ENCODE assay signal across 11 cellular contexts in the genomic region with DNA sequence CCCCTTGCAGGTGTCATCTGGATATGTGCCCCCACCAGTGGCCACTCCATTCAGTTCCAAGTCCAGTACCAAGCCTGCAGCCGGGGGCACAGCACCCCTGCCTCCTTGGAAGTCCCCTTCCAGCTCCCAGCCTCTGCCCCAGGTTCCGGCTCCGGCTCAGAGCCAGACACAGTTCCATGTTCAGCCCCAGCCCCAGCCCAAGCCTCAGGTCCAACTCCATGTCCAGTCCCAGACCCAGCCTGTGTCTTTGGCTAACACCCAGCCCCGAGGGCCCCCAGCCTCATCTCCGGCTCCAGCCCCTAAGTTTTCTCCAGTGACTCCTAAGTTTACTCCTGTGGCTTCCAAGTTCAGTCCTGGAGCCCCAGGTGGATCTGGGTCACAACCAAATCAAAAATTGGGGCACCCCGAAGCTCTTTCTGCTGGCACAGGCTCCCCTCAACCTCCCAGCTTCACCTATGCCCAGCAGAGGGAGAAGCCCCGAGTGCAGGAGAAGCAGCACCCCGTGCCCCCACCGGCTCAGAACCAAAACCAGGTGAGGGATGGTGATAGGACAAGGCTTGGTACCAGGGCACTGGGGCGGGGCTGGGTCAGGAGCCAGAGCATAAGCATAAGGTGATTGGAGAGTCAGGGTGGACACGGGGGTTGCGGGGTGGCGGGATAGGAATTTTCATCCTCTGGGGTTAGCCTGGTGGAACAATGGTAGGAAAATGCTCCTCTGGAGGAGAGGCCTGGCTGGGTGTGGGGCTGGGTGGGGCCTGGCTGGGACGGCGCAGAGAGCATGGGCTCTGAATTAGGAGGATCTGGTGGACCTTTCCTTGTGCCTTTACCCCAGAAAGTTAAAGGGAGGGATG. TPM values are rescaled to one million over a fixed set of nuclear protein-coding genes. Genes with fewer than 3 reads are reported as not detected.
DNase-seq lines count a peak whose midpoint lies in the region; ATAC-seq and TF ChIP-seq lines count a peak whose summit lies in the region.
"Had no signal": no experiment of that assay in that cellular context is flagged by ENCODE, and none has a peak within 500 bp of the region (broad histone marks: within the 10 kb centered on the region; RNA-seq: fewer than 3 reads in every experiment).

No MANE protein-coding gene starts in this region.

- no peak for DNase-seq in activated CD4-positive, alpha-beta T cell treated with anti-CD3 and anti-CD28 coated beads, Interleukin-2, amount 10 ng/mL, durations not matched to agents 24 days and 14 days
- DNase-seq in activated CD4-positive, alpha-beta T cell treated with anti-CD3 and anti-CD28 coated beads for 4 hours: no peak
- DNase-seq in chondrocyte (ENCODE audit: low spot score) (no peak), memory B cell (ENCODE audit: low spot score in 2 of 2) (no peak), tibial artery (peak in 1 of 2 donors; percentile 69), NCI-H1436 (lab: John Stamatoyannopoulos, UW) (no peak)
- no peak for DNase-seq in effector CD4-positive, alpha-beta T cell
- DNase-seq: BE2C, GOT3, NCI-H774 had no signal

- no peaks in the 10 kb centered on the region for H3K9me3 Mint-ChIP-seq in activated CD4-positive, alpha-beta T cell treated with anti-CD3 and anti-CD28 coated beads, Interleukin-2, amount 10 ng/mL, durations not matched to agents 24 days and 14 days
- H3K9me3 Mint-ChIP-seq in chondrocyte (ENCODE audit: low read depth): no peaks in the 10 kb centered on the region
- H3K9me3 Mint-ChIP-seq in memory B cell: no peaks in the 10 kb centered on the region

- no peaks in the 10 kb centered on the region for H3K27me3 ChIP-seq in tibial artery
- H3K27me3 ChIP-seq: BE2C had no signal

- H3K27ac Mint-ChIP-seq in activated CD4-positive, alpha-beta T cell treated with anti-CD3 and anti-CD28 coated beads, Interleukin-2, amount 10 ng/mL, durations not matched to agents 24 days and 14 days: peak overlapping the region; percentile 32
- H3K27ac Mint-ChIP-seq in chondrocyte (ENCODE audit: unreplicated experiment): peak overlapping the region; percentile 33
- H3K27ac Mint-ChIP-seq in memory B cell: no peak overlapping the region

- H3K4me3 ChIP-seq in tibial artery: peak overlapping the region; percentile 69 to 98

- H3K9me3 ChIP-seq in tibial artery: no peaks in the 10 kb centered on the region
- H3K9me3 ChIP-seq: BE2C had no signal

- peak overlapping the region; percentile 96 to 100 for H3K27ac ChIP-seq in tibial artery

- intact Hi-C loops in activated CD4-positive, alpha-beta T cell treated with anti-CD3 and anti-CD28 coated beads, Interleukin-2, amount 10 ng/mL, durations not matched to agents 24 days and 14 days (cut with micrococcal nuclease): loop anchor here (5.0 kb wide), 1 partner anchor 36 kb away; no protein-coding TSS in a partner anchor
- intact Hi-C loops in tibial artery (cut with DNase I; ENCODE audit: low total_unique reads): loop anchor here (5.0 kb wide), 1 partner anchor 34 kb away; no protein-coding TSS in a partner anchor

- TF ChIP-seq CTCF in chondrocyte (IDR thresholded peaks at IDR 0.05): no peak
- TF ChIP-seq CTCF in tibial artery (IDR thresholded peaks at IDR 0.05): no peak

- no peak overlapping the region for H3K4me3 Mint-ChIP-seq in activated CD4-positive, alpha-beta T cell treated with anti-CD3 and anti-CD28 coated beads, Interleukin-2, amount 10 ng/mL, durations not matched to agents 24 days and 14 days
- H3K4me3 Mint-ChIP-seq in chondrocyte (ENCODE audit: unreplicated experiment) (no peak overlapping the region), memory B cell (peak overlapping the region; percentile 54)

- ATAC-seq in memory B cell (ENCODE audit: low read depth) (no peak), HG03045 (IDR thresholded peaks at IDR 0.05; ENCODE audit: unreplicated experiment) (no peak)

- peaks cover 27% of the 10 kb centered on the region for H3K4me1 Mint-ChIP-seq in activated CD4-positive, alpha-beta T cell treated with anti-CD3 and anti-CD28 coated beads, Interleukin-2, amount 10 ng/mL, durations not matched to agents 24 days and 14 days
- peaks cover 26% of the 10 kb centered on the region for H3K4me1 Mint-ChIP-seq in chondrocyte (ENCODE audit: low read depth)
- peaks cover 10% of the 10 kb centered on the region for H3K4me1 Mint-ChIP-seq in memory B cell

- no peaks in the 10 kb centered on the region for H3K27me3 Mint-ChIP-seq in activated CD4-positive, alpha-beta T cell treated with anti-CD3 and anti-CD28 coated beads, Interleukin-2, amount 10 ng/mL, durations not matched to agents 24 days and 14 days
- H3K27me3 Mint-ChIP-seq in chondrocyte (ENCODE audit: low read depth) (no peaks in the 10 kb centered on the region), memory B cell (no peaks in the 10 kb centered on the region)

- peaks cover 0 to 22% (median 10%) of the 10 kb centered on the region in 3 donors for H3K36me3 ChIP-seq in tibial artery

- H3K36me3 Mint-ChIP-seq in activated CD4-positive, alpha-beta T cell treated with anti-CD3 and anti-CD28 coated beads, Interleukin-2, amount 10 ng/mL, durations not matched to agents 24 days and 14 days (ENCODE audit: low read depth): peaks cover 8% of the 10 kb centered on the region
- H3K36me3 Mint-ChIP-seq in chondrocyte (ENCODE audit: low read depth) (peaks cover 9% of the 10 kb centered on the region), memory B cell (no peaks in the 10 kb centered on the region)

- peaks cover 0 to 75% (median 68%) of the 10 kb centered on the region in 4 donors for H3K4me1 ChIP-seq in tibial artery
- H3K4me1 ChIP-seq: BE2C had no signal

RNA-seq across cellular contexts. Expression of a gene that starts 1.9 kb away (rescaled TPM):
- 85.8 and 89.7 TPM in 2 replicates for total RNA-seq in activated CD4-positive, alpha-beta T cell treated with anti-CD3 and anti-CD28 coated beads, Interleukin-2, amount 10 ng/mL, durations not matched to agents 24 days and 14 days
- total RNA-seq in chondrocyte: 241 to 386 TPM (median 384 TPM) in 3 replicates

RNA-seq across cellular contexts. Expression of a gene that starts 20.5 kb away (rescaled TPM):
- total RNA-seq in activated CD4-positive, alpha-beta T cell treated with anti-CD3 and anti-CD28 coated beads, Interleukin-2, amount 10 ng/mL, durations not matched to agents 24 days and 14 days: 0.37 and 0.45 TPM in 2 replicates
- 3.0 to 4.0 TPM (median 3.1 TPM) in 3 replicates for total RNA-seq in chondrocyte

RNA-seq across cellular contexts. Expression of a gene that starts 25.6 kb away (rescaled TPM):
- total RNA-seq in activated CD4-positive, alpha-beta T cell treated with anti-CD3 and anti-CD28 coated beads, Interleukin-2, amount 10 ng/mL, durations not matched to agents 24 days and 14 days: 0.09 and 0.26 TPM in 2 replicates
- total RNA-seq in chondrocyte: not detected in 3 replicates
